In genomic region chr4:2402453-2402852, GRCh38 we compare ENCODE assay signal across 9 cellular contexts. TPM values are rescaled to one million over a fixed set of nuclear protein-coding genes. Genes with fewer than 3 reads are reported as not detected.
A peak's percentile ranks its signal among the peaks of the same experiment; 100 is the strongest.
DNase-seq lines count a peak whose midpoint lies in the region; ATAC-seq and TF ChIP-seq lines count a peak whose summit lies in the region.
"Had no signal": no experiment of that assay in that cellular context is flagged by ENCODE, and none has a peak within 500 bp of the region (broad histone marks: within the 10 kb centered on the region; RNA-seq: fewer than 3 reads in every experiment).

No MANE protein-coding gene starts in this region.

- H3K36me3 Mint-ChIP-seq in mesothelial cell of epicardium: no peaks in the 10 kb centered on the region

- H3K36me3 ChIP-seq in heart right ventricle: no peaks in the 10 kb centered on the region
- H3K36me3 ChIP-seq in breast epithelium: no peaks in the 10 kb centered on the region
- no peaks in the 10 kb centered on the region for H3K36me3 ChIP-seq in urinary bladder (ENCODE audit: insufficient read depth)

- peak in 4 of 8 donors; percentile 7 to 50 (median 23) for ATAC-seq in heart right ventricle
- no peak for ATAC-seq in Right ventricle myocardium inferior
- no peak for ATAC-seq in GM21576 (IDR thresholded peaks at IDR 0.05; ENCODE audit: unreplicated experiment)

- peaks cover 11% of the 10 kb centered on the region for H3K4me1 Mint-ChIP-seq in mesothelial cell of epicardium

- TF ChIP-seq CTCF in heart right ventricle (IDR thresholded peaks at IDR 0.05) (no peak), breast epithelium (IDR thresholded peaks at IDR 0.05) (no peak), mesothelial cell of epicardium (IDR thresholded peaks at IDR 0.05; ENCODE audit: unreplicated experiment) (no peak)

- H3K27ac ChIP-seq in heart right ventricle: peak overlapping the region in 1 of 10 donors; percentile 6
- no peak overlapping the region for H3K27ac ChIP-seq in breast epithelium
- no peak overlapping the region for H3K27ac ChIP-seq in urinary bladder (ENCODE audit: low read depth)
- H3K27ac ChIP-seq: skin epidermis had no signal

- TF ChIP-seq POLR2A in breast epithelium (IDR thresholded peaks at IDR 0.05): no peak

- H3K27ac Mint-ChIP-seq in mesothelial cell of epicardium: no peak overlapping the region

- H3K9me3 Mint-ChIP-seq in mesothelial cell of epicardium: no peaks in the 10 kb centered on the region

- peaks cover 16% of the 10 kb centered on the region for H3K27me3 Mint-ChIP-seq in mesothelial cell of epicardium (ENCODE audit: low read depth)

- peaks cover 0 to 24% (median 0%) of the 10 kb centered on the region in 7 donors for H3K27me3 ChIP-seq in heart right ventricle
- H3K27me3 ChIP-seq in breast epithelium: no peaks in the 10 kb centered on the region

- intact Hi-C loops in heart right ventricle (cut with DNase I): loop anchor here in 1 of 10 donors (10.0 kb wide), 1 partner anchor 128 kb away; no protein-coding TSS in a partner anchor
- intact Hi-C loops in Right ventricle myocardium inferior (cut with DNase I): no loop called here
- intact Hi-C loops in breast epithelium (cut with DNase I; ENCODE audit: low total_unique reads): no loop called here

- 12 to 13% methylated on average over 12 of the region's 12 CpGs for WGBS in heart right ventricle, 2 donors
- WGBS in urinary bladder: 7% methylated on average over 12 of the region's 12 CpGs

- H3K4me1 ChIP-seq in heart right ventricle: peaks cover 3 to 25% (median 17%) of the 10 kb centered on the region in 9 donors
- peaks cover 0 to 9% of the 10 kb centered on the region in 2 donors for H3K4me1 ChIP-seq in breast epithelium
- no peaks in the 10 kb centered on the region for H3K4me1 ChIP-seq in urinary bladder (ENCODE audit: insufficient read depth)

- peak overlapping the region; percentile 65 for H3K4me3 Mint-ChIP-seq in mesothelial cell of epicardium

- H3K9me3 ChIP-seq in heart right ventricle: no peaks in the 10 kb centered on the region
- no peaks in the 10 kb centered on the region for H3K9me3 ChIP-seq in breast epithelium

- H3K4me3 ChIP-seq in heart right ventricle: peak overlapping the region in 8 of 10 donors; percentile 16 to 46 (median 35)
- H3K4me3 ChIP-seq in breast epithelium: peak overlapping the region; percentile 18 to 61 (median 40)
- peak overlapping the region; percentile 9 for H3K4me3 ChIP-seq in urinary bladder (ENCODE audit: low read depth, low read length)

- DNase-seq in heart right ventricle (no peak), Right ventricle myocardium inferior (ENCODE audit: missing footprints) (no peak), breast epithelium (ENCODE audit: low spot score in 2 of 2) (no peak), mesothelial cell of epicardium (ENCODE audit: low spot score in 2 of 2, unreplicated experiment in 2 of 2) (no peak), GM19238 (ENCODE audit: insufficient read length, low spot score) (no peak), GOT3 (lab: John Stamatoyannopoulos, UW) (no peak)

RNA-seq across cellular contexts. Expression of gene ZFYVE28, which starts 16.0 kb away (rescaled TPM):
- 1 to 10 TPM; 2.3 to 9.9 (median 3.3) TPM for total RNA-seq in heart right ventricle
- polyA plus RNA-seq in heart right ventricle: 1 to 10 TPM; 3.3 to 6.3 TPM
- 6.5 TPM for total RNA-seq in Right ventricle myocardium inferior
- 10 to 100 TPM; 12.3 to 14.1 (median 13.9) TPM for total RNA-seq in breast epithelium
- total RNA-seq in mesothelial cell of epicardium: 0.38 to 0.51 TPM (median 0.45 TPM) in 3 replicates
- total RNA-seq in urinary bladder: 6.3 TPM
- polyA plus RNA-seq in urinary bladder: 8.4 TPM

RNA-seq across cellular contexts. Expression of gene CFAP99, which starts 16.3 kb away (rescaled TPM):
- not detected for total RNA-seq in heart right ventricle
- polyA plus RNA-seq in heart right ventricle: not detected
- not detected for total RNA-seq in Right ventricle myocardium inferior
- 1 to 10 TPM in 1 of 3 donors, under 1 TPM in 1, not detected in 1; 0.15 to 2.0 TPM for total RNA-seq in breast epithelium
- 0.11 TPM in 1 of 3 replicates, not detected in the others for total RNA-seq in mesothelial cell of epicardium
- not detected for total RNA-seq in urinary bladder
- polyA plus RNA-seq in urinary bladder: 0.06 TPM
